ENCODE assay signal across 8 cellular contexts in genomic region chr12:27733052-27733656, GRCh38. TPM values are rescaled to one million over a fixed set of nuclear protein-coding genes. Genes with fewer than 3 reads are reported as not detected.
DNase-seq lines count a peak whose midpoint lies in the region; ATAC-seq, FAIRE-seq and TF ChIP-seq lines count a peak whose summit lies in the region.

No MANE protein-coding gene starts in this region.

- H3K27me3 ChIP-seq in HL-60 (ENCODE audit: insufficient read depth, poor library complexity, severe bottlenecking), result no peaks in the 10 kb centered on the region
- H3K27me3 ChIP-seq in bronchial epithelial cell (ENCODE audit: control insufficient read depth, insufficient read depth, low read length), result no peaks in the 10 kb centered on the region
- H3K27me3 ChIP-seq in lower lobe of right lung (ENCODE audit: low read depth), result no peaks in the 10 kb centered on the region

- no peaks in the 10 kb centered on the region for H3K4me1 ChIP-seq in lower lobe of right lung

- CTCF ChIA-PET in RWPE1 (lab: Yijun Ruan, JAX), result interaction anchor here (0.5 to 1.0 kb wide), 14 partner anchors 10 to 1152 kb away, joined by 3 to 6 read pairs (median 4); partner anchors contain the start of genes KLHL42 and MANSC4

- peak; percentile 68 for TF ChIP-seq CTCF in GM12875 (IDR thresholded peaks at IDR 0.05; ENCODE audit: borderline replicate concordance, insufficient read depth, low read depth, low read length)
- peak; percentile 83 for TF ChIP-seq CTCF in HL-60 (IDR thresholded peaks at IDR 0.05; ENCODE audit: insufficient read depth, low read length)
- TF ChIP-seq CTCF in RWPE1 (conservative IDR thresholded peaks at IDR 0.05; ENCODE audit: low read depth), result peak; percentile 66
- TF ChIP-seq CTCF in bronchial epithelial cell (IDR thresholded peaks at IDR 0.05; ENCODE audit: insufficient read depth, low read length, severe bottlenecking), result peak; percentile 75
- peak; percentile 73 for TF ChIP-seq CTCF in lower lobe of right lung (IDR thresholded peaks at IDR 0.05)

- H3K4me3 ChIP-seq in GM12875 (ENCODE audit: low read depth, low read length) (no peak overlapping the region), HL-60 (replicated peaks; ENCODE audit: insufficient read depth, low read length) (no peak overlapping the region), bronchial epithelial cell (ENCODE audit: low read depth, low read length) (no peak overlapping the region), lower lobe of right lung (no peak overlapping the region)

- POLR2A ChIA-PET in RWPE1 (lab: Yijun Ruan, JAX; ENCODE audit: low non-redundant PET), result no interaction called here

- H3K9me3 ChIP-seq in lower lobe of right lung, result no peaks in the 10 kb centered on the region

- H3K27ac ChIP-seq in HL-60 (replicated peaks) (no peak overlapping the region), RWPE1 (no peak overlapping the region), lower lobe of right lung (no peak overlapping the region)

- intact Hi-C loops in lower lobe of right lung (cut with DNase I), result loop anchor here (10.0 kb wide), 1 partner anchor 202 kb away; no protein-coding TSS in a partner anchor

- H3K36me3 ChIP-seq in bronchial epithelial cell (ENCODE audit: control insufficient read depth, insufficient read depth, low read length) (peaks cover 2% of the 10 kb centered on the region), lower lobe of right lung (peaks cover 76% of the 10 kb centered on the region)

- DNase-seq in AG08396 (ENCODE audit: low spot score) (peak; percentile 35), HL-60 (ENCODE audit: low read depth in 1 of 2, low spot score in 1 of 2) (peak in 1 of 2 experiments; percentile 18), RWPE1 (ENCODE audit: low spot score) (peak; percentile 42), bronchial epithelial cell (ENCODE audit: low read depth) (peak; percentile 35), lower lobe of right lung (no peak), putamen (ENCODE audit: low spot score) (no peak)

- no peak for FAIRE-seq in bronchial epithelial cell (lab: Jason Lieb, UNC)

- ATAC-seq in lower lobe of right lung (peak; percentile 46 to 48), GM19463 (IDR thresholded peaks at IDR 0.05; ENCODE audit: unreplicated experiment) (no peak)

RNA-seq across cellular contexts. Expression of gene MRPS35, which starts 22.5 kb away (rescaled TPM):
- total RNA-seq in bronchial epithelial cell (57.2 and 69.8 TPM in 2 replicates), lower lobe of right lung (31.5 TPM)

RNA-seq across cellular contexts. Expression of gene REP15, which starts 36.9 kb away (rescaled TPM):
- 0.51 and 0.53 TPM in 2 replicates for total RNA-seq in bronchial epithelial cell
- total RNA-seq in lower lobe of right lung, result 5.1 TPM

RNA-seq across cellular contexts. Expression of gene KLHL42, which starts 46.9 kb away (rescaled TPM):
- 21.3 and 22.7 TPM in 2 replicates for total RNA-seq in bronchial epithelial cell
- total RNA-seq in lower lobe of right lung, result 19.1 TPM

RNA-seq across cellular contexts. Expression of gene MANSC4, which starts 46.9 kb away (rescaled TPM):
- total RNA-seq in bronchial epithelial cell (not detected in 2 replicates), lower lobe of right lung (not detected)

Comparison
In these comparisons a context has a peak if more than half of its experiments do, and no peak if none do; other contexts are left out.
1. DNase-seq: peak in AG08396 (single experiment), RWPE1 (single experiment) and bronchial epithelial cell (single experiment); none in lower lobe of right lung (single experiment) and putamen (single experiment).
2. Peak in every context shown above with its lines, with median percentiles within 50 percentile points of each other: CTCF ChIP-seq.